8 cellular contexts compared by ENCODE assay signal in genomic region chr19:30287973-30288372, GRCh38.
"Had no signal": no experiment of that assay in that cellular context is flagged by ENCODE, and none has a peak within 500 bp of the region (broad histone marks: within the 10 kb centered on the region; RNA-seq: fewer than 3 reads in every experiment).

No MANE protein-coding gene starts in this region.

- FAIRE-seq: G401.6, GM12878, GM12891, GM12892, GM18507, GM19239 had no signal

- ATAC-seq: GM12878 had no signal

- DNase-seq: GDM1, GF-D8 had no signal

- H3K4me3 ChIP-seq: GM12878 had no signal
